In the genomic region with DNA sequence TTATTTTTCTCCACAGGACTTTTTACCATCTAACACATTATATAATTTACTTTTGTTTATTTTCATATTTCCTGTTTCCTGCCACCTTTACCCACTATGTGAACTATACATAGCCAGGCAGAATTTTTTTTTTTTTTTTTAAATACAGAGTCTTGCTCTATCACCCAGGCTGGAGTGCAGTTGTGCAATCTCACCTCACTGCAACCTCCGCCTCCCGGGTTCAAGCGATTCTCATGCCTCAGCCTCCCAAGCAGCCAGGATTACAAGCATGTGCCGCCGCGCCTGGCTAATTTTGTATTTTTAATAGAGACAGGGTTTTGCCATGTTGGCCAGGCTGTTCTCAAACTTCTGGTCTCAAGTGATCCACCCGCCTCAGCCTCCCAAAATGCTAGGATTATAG, we compare ENCODE assay signal across 1 cellular context.
TF ChIP-seq lines count a peak whose summit lies in the region.
"Not testable (repeated sequence)": the region's sequence is repeated elsewhere in the genome, so short reads cannot be mapped to it uniquely, and the experiment has no call there.

No MANE protein-coding gene starts in this region.

TF ChIP-seq in HepG2, 621 proteins besides CTCF, POLR2A, EP300 and RAD21 (continues in another document):
- peak; percentile 40; the same call in 1 of the 2 replicates for TF ChIP-seq HDAC1 (CRISPR knock-in tag; IDR thresholded peaks at IDR 0.05)
- TF ChIP-seq, protein P1, sequence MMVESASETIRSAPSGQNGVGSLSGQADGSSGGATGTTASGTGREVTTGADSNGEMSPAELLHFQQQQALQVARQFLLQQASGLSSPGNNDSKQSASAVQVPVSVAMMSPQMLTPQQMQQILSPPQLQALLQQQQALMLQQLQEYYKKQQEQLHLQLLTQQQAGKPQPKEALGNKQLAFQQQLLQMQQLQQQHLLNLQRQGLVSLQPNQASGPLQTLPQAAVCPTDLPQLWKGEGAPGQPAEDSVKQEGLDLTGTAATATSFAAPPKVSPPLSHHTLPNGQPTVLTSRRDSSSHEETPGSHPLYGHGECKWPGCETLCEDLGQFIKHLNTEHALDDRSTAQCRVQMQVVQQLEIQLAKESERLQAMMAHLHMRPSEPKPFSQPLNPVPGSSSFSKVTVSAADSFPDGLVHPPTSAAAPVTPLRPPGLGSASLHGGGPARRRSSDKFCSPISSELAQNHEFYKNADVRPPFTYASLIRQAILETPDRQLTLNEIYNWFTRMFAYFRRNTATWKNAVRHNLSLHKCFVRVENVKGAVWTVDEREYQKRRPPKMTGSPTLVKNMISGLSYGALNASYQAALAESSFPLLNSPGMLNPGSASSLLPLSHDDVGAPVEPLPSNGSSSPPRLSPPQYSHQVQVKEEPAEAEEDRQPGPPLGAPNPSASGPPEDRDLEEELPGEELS (CRISPR knock-in tag; IDR thresholded peaks at IDR 0.05): 0 out of 2 replicates have a peak, but pooled peaks have one; percentile 20
- 0 out of 2 replicates have a peak, but pooled peaks have one; percentile 39 for TF ChIP-seq CEBPB (IDR thresholded peaks at IDR 0.05; ENCODE audit: borderline replicate concordance, low read depth, low read length)
- TF ChIP-seq, protein P2, sequence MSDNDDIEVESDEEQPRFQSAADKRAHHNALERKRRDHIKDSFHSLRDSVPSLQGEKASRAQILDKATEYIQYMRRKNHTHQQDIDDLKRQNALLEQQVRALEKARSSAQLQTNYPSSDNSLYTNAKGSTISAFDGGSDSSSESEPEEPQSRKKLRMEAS (IDR thresholded peaks at IDR 0.05): 0 out of 2 replicates have a peak, but pooled peaks have one; percentile 10
- peak; percentile 81 for TF ChIP-seq ADNP (CRISPR knock-in tag; IDR thresholded peaks at IDR 0.05)
- TF ChIP-seq PHF21A (CRISPR knock-in tag; IDR thresholded peaks at IDR 0.05): 0 out of 2 replicates have a peak, but pooled peaks have one; percentile 24
- peak; percentile 69; the same call in 1 of the 2 replicates for TF ChIP-seq MED1 (CRISPR knock-in tag; IDR thresholded peaks at IDR 0.05)
- TF ChIP-seq NR2F6 (IDR thresholded peaks at IDR 0.05): not testable (repeated sequence)
- peak; percentile 45; the same call in 1 of the 2 replicates for TF ChIP-seq NR2F6 (CRISPR knock-in tag; IDR thresholded peaks at IDR 0.05)
- TF ChIP-seq HOXA5 (CRISPR knock-in tag; IDR thresholded peaks at IDR 0.05): 0 out of 2 replicates have a peak, but pooled peaks have one; percentile 20
- TF ChIP-seq, protein P3, sequence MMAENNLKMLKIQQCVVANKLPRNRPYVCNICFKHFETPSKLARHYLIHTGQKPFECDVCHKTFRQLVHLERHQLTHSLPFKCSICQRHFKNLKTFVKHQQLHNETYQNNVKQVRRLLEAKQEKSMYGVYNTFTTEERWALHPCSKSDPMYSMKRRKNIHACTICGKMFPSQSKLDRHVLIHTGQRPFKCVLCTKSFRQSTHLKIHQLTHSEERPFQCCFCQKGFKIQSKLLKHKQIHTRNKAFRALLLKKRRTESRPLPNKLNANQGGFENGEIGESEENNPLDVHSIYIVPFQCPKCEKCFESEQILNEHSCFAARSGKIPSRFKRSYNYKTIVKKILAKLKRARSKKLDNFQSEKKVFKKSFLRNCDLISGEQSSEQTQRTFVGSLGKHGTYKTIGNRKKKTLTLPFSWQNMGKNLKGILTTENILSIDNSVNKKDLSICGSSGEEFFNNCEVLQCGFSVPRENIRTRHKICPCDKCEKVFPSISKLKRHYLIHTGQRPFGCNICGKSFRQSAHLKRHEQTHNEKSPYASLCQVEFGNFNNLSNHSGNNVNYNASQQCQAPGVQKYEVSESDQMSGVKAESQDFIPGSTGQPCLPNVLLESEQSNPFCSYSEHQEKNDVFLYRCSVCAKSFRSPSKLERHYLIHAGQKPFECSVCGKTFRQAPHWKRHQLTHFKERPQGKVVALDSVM (CRISPR knock-in tag; IDR thresholded peaks at IDR 0.05): peak; percentile 98
- TF ChIP-seq GATAD2A (CRISPR knock-in tag; IDR thresholded peaks at IDR 0.05): 0 out of 2 replicates have a peak, but pooled peaks have one; percentile 20
- TF ChIP-seq BRD4 (CRISPR knock-in tag; IDR thresholded peaks at IDR 0.05): 0 out of 2 replicates have a peak, but pooled peaks have one; percentile 24
- 0 out of 2 replicates have a peak, but pooled peaks have one; percentile 47 for TF ChIP-seq RXRB (CRISPR knock-in tag; IDR thresholded peaks at IDR 0.05; ENCODE audit: borderline replicate concordance)
- TF ChIP-seq, protein P4, sequence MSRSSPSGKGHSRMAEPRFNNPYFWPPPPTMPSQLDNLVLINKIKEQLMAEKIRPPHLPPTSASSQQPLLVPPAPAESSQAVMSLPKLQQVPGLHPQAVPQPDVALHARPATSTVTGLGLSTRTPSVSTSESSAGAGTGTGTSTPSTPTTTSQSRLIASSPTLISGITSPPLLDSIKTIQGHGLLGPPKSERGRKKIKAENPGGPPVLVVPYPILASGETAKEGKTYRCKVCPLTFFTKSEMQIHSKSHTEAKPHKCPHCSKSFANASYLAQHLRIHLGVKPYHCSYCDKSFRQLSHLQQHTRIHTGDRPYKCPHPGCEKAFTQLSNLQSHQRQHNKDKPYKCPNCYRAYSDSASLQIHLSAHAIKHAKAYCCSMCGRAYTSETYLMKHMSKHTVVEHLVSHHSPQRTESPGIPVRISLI (CRISPR knock-in tag; IDR thresholded peaks at IDR 0.05; ENCODE audit: borderline replicate concordance): peak; percentile 54; the same call in 1 of the 2 replicates
- TF ChIP-seq, protein P5, sequence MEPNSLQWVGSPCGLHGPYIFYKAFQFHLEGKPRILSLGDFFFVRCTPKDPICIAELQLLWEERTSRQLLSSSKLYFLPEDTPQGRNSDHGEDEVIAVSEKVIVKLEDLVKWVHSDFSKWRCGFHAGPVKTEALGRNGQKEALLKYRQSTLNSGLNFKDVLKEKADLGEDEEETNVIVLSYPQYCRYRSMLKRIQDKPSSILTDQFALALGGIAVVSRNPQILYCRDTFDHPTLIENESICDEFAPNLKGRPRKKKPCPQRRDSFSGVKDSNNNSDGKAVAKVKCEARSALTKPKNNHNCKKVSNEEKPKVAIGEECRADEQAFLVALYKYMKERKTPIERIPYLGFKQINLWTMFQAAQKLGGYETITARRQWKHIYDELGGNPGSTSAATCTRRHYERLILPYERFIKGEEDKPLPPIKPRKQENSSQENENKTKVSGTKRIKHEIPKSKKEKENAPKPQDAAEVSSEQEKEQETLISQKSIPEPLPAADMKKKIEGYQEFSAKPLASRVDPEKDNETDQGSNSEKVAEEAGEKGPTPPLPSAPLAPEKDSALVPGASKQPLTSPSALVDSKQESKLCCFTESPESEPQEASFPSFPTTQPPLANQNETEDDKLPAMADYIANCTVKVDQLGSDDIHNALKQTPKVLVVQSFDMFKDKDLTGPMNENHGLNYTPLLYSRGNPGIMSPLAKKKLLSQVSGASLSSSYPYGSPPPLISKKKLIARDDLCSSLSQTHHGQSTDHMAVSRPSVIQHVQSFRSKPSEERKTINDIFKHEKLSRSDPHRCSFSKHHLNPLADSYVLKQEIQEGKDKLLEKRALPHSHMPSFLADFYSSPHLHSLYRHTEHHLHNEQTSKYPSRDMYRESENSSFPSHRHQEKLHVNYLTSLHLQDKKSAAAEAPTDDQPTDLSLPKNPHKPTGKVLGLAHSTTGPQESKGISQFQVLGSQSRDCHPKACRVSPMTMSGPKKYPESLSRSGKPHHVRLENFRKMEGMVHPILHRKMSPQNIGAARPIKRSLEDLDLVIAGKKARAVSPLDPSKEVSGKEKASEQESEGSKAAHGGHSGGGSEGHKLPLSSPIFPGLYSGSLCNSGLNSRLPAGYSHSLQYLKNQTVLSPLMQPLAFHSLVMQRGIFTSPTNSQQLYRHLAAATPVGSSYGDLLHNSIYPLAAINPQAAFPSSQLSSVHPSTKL (CRISPR knock-in tag; IDR thresholded peaks at IDR 0.05): peak; percentile 49; the same call in 1 of the 2 replicates
- TF ChIP-seq ZBTB20 (CRISPR knock-in tag; IDR thresholded peaks at IDR 0.05; ENCODE audit: borderline replicate concordance, low read depth): peak; percentile 18; the same call in 1 of the 2 replicates
- TF ChIP-seq KDM1A (CRISPR knock-in tag; IDR thresholded peaks at IDR 0.05): peak; percentile 58; the same call in 1 of the 2 replicates
- 0 out of 2 replicates have a peak, but pooled peaks have one; percentile 27 for TF ChIP-seq MIXL1 (CRISPR knock-in tag; IDR thresholded peaks at IDR 0.05)
- TF ChIP-seq, protein P6, sequence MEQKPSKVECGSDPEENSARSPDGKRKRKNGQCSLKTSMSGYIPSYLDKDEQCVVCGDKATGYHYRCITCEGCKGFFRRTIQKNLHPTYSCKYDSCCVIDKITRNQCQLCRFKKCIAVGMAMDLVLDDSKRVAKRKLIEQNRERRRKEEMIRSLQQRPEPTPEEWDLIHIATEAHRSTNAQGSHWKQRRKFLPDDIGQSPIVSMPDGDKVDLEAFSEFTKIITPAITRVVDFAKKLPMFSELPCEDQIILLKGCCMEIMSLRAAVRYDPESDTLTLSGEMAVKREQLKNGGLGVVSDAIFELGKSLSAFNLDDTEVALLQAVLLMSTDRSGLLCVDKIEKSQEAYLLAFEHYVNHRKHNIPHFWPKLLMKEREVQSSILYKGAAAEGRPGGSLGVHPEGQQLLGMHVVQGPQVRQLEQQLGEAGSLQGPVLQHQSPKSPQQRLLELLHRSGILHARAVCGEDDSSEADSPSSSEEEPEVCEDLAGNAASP (CRISPR knock-in tag; IDR thresholded peaks at IDR 0.05; ENCODE audit: borderline replicate concordance): 0 out of 2 replicates have a peak, but pooled peaks have one; percentile 10
- peak; percentile 83 for TF ChIP-seq ZMYM3 (CRISPR knock-in tag; IDR thresholded peaks at IDR 0.05)
- 0 out of 2 replicates have a peak, but pooled peaks have one; percentile 32 for TF ChIP-seq ZNF232 (CRISPR knock-in tag; IDR thresholded peaks at IDR 0.05; ENCODE audit: borderline replicate concordance)
- peak; percentile 97 for TF ChIP-seq ZBTB38 (CRISPR knock-in tag; IDR thresholded peaks at IDR 0.05)
- TF ChIP-seq, protein P7, sequence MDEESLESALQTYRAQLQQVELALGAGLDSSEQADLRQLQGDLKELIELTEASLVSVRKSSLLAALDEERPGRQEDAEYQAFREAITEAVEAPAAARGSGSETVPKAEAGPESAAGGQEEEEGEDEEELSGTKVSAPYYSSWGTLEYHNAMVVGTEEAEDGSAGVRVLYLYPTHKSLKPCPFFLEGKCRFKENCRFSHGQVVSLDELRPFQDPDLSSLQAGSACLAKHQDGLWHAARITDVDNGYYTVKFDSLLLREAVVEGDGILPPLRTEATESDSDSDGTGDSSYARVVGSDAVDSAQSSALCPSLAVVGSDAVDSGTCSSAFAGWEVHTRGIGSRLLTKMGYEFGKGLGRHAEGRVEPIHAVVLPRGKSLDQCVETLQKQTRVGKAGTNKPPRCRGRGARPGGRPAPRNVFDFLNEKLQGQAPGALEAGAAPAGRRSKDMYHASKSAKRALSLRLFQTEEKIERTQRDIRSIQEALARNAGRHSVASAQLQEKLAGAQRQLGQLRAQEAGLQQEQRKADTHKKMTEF (CRISPR knock-in tag; IDR thresholded peaks at IDR 0.05): peak; percentile 43; the same call in 1 of the 2 replicates
- 0 out of 2 replicates have a peak, but pooled peaks have one; percentile 18 for TF ChIP-seq NCOA2 (CRISPR knock-in tag; IDR thresholded peaks at IDR 0.05)
- 0 out of 2 replicates have a peak, but pooled peaks have one; percentile 23 for TF ChIP-seq SAP130 (CRISPR knock-in tag; IDR thresholded peaks at IDR 0.05; ENCODE audit: low read depth)
- TF ChIP-seq, protein P8, sequence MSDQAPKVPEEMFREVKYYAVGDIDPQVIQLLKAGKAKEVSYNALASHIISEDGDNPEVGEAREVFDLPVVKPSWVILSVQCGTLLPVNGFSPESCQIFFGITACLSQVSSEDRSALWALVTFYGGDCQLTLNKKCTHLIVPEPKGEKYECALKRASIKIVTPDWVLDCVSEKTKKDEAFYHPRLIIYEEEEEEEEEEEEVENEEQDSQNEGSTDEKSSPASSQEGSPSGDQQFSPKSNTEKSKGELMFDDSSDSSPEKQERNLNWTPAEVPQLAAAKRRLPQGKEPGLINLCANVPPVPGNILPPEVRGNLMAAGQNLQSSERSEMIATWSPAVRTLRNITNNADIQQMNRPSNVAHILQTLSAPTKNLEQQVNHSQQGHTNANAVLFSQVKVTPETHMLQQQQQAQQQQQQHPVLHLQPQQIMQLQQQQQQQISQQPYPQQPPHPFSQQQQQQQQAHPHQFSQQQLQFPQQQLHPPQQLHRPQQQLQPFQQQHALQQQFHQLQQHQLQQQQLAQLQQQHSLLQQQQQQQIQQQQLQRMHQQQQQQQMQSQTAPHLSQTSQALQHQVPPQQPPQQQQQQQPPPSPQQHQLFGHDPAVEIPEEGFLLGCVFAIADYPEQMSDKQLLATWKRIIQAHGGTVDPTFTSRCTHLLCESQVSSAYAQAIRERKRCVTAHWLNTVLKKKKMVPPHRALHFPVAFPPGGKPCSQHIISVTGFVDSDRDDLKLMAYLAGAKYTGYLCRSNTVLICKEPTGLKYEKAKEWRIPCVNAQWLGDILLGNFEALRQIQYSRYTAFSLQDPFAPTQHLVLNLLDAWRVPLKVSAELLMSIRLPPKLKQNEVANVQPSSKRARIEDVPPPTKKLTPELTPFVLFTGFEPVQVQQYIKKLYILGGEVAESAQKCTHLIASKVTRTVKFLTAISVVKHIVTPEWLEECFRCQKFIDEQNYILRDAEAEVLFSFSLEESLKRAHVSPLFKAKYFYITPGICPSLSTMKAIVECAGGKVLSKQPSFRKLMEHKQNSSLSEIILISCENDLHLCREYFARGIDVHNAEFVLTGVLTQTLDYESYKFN (CRISPR knock-in tag; conservative IDR thresholded peaks at IDR 0.05): 0 out of 2 replicates have a peak, but pooled peaks have one; percentile 16
- TF ChIP-seq ZNF501 (CRISPR knock-in tag; IDR thresholded peaks at IDR 0.05): 0 out of 2 replicates have a peak, but pooled peaks have one; percentile 49
- 0 out of 2 replicates have a peak, but pooled peaks have one; percentile 25 for TF ChIP-seq HDAC2 (CRISPR knock-in tag; IDR thresholded peaks at IDR 0.05)
- peak; percentile 68 for TF ChIP-seq RARA (CRISPR knock-in tag; IDR thresholded peaks at IDR 0.05)
- TF ChIP-seq SALL1 (CRISPR knock-in tag; IDR thresholded peaks at IDR 0.05): peak; percentile 57; the same call in 1 of the 2 replicates
- TF ChIP-seq, protein P9, sequence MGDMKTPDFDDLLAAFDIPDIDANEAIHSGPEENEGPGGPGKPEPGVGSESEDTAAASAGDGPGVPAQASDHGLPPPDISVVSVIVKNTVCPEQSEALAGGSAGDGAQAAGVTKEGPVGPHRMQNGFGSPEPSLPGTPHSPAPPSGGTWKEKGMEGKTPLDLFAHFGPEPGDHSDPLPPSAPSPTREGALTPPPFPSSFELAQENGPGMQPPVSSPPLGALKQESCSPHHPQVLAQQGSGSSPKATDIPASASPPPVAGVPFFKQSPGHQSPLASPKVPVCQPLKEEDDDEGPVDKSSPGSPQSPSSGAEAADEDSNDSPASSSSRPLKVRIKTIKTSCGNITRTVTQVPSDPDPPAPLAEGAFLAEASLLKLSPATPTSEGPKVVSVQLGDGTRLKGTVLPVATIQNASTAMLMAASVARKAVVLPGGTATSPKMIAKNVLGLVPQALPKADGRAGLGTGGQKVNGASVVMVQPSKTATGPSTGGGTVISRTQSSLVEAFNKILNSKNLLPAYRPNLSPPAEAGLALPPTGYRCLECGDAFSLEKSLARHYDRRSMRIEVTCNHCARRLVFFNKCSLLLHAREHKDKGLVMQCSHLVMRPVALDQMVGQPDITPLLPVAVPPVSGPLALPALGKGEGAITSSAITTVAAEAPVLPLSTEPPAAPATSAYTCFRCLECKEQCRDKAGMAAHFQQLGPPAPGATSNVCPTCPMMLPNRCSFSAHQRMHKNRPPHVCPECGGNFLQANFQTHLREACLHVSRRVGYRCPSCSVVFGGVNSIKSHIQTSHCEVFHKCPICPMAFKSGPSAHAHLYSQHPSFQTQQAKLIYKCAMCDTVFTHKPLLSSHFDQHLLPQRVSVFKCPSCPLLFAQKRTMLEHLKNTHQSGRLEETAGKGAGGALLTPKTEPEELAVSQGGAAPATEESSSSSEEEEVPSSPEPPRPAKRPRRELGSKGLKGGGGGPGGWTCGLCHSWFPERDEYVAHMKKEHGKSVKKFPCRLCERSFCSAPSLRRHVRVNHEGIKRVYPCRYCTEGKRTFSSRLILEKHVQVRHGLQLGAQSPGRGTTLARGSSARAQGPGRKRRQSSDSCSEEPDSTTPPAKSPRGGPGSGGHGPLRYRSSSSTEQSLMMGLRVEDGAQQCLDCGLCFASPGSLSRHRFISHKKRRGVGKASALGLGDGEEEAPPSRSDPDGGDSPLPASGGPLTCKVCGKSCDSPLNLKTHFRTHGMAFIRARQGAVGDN (CRISPR knock-in tag; IDR thresholded peaks at IDR 0.05): peak; percentile 46
- TF ChIP-seq CEBPG (CRISPR knock-in tag; IDR thresholded peaks at IDR 0.05): peak; percentile 88
